In genomic region chr9:112037281-112038016, GRCh38 we compare ENCODE assay signal across 8 cellular contexts.
A peak's percentile ranks its signal among the peaks of the same experiment; 100 is the strongest.
DNase-seq lines count a peak whose midpoint lies in the region; ATAC-seq lines count a peak whose summit lies in the region.

No MANE protein-coding gene starts in this region.

- DNase-seq in T-helper 22 cell (ENCODE audit: low read depth): peak; percentile 53
- DNase-seq in central memory CD8-positive, alpha-beta T cell (ENCODE audit: low spot score in 2 of 2): peak; percentile 26 to 60
- DNase-seq in stimulated activated CD4-positive, alpha-beta T cell treated with anti-CD3 and anti-CD28 coated beads, Interleukin-4, amount 100 ng/mL, for 48 hours (ENCODE audit: low read depth in 2 of 2): peak; percentile 37 to 44
- DNase-seq in Ammon's horn (ENCODE audit: low spot score): no peak
- no peak for DNase-seq in left ventricle myocardium superior

- H3K4me3 Mint-ChIP-seq in central memory CD8-positive, alpha-beta T cell: peak overlapping the region; percentile 48

- peaks cover 49% of the 10 kb centered on the region for H3K4me1 Mint-ChIP-seq in central memory CD8-positive, alpha-beta T cell

- intact Hi-C loops in left ventricle myocardium superior (cut with micrococcal nuclease): no loop called here

- peaks cover 10% of the 10 kb centered on the region for H3K36me3 Mint-ChIP-seq in central memory CD8-positive, alpha-beta T cell (ENCODE audit: insufficient read depth)

- no peak overlapping the region for H3K27ac Mint-ChIP-seq in central memory CD8-positive, alpha-beta T cell (ENCODE audit: low read depth)

- no peaks in the 10 kb centered on the region for H3K27me3 Mint-ChIP-seq in central memory CD8-positive, alpha-beta T cell

- no peaks in the 10 kb centered on the region for H3K9me3 Mint-ChIP-seq in central memory CD8-positive, alpha-beta T cell

- ATAC-seq in GM18517 (IDR thresholded peaks at IDR 0.05; ENCODE audit: unreplicated experiment) (peak; percentile 39), HG03095 (IDR thresholded peaks at IDR 0.05; ENCODE audit: unreplicated experiment) (peak; percentile 43), left ventricle myocardium superior (no peak), HG03025 (IDR thresholded peaks at IDR 0.05; ENCODE audit: low FRiP score, unreplicated experiment) (no peak)
- peak; percentile 99 for ATAC-seq in central memory CD8-positive, alpha-beta T cell (replicated peaks; ENCODE audit: extremely low read depth, poor library complexity, severe bottlenecking)

Comparison
In these comparisons a context has a peak if more than half of its experiments do, and no peak if none do; other contexts are left out.
1. ATAC-seq: peak in GM18517 (single experiment), HG03095 (single experiment) and central memory CD8-positive, alpha-beta T cell (single experiment); none in left ventricle myocardium superior (single experiment) and HG03025 (single experiment).
2. DNase-seq: peak in T-helper 22 cell (single experiment), central memory CD8-positive, alpha-beta T cell (2 of 2) and stimulated activated CD4-positive, alpha-beta T cell treated with anti-CD3 and anti-CD28 coated beads, Interleukin-4, amount 100 ng/mL, for 48 hours (2 of 2); none in Ammon's horn (single experiment) and left ventricle myocardium superior (single experiment).